10 cellular contexts compared by ENCODE assay signal in genomic region chr2:127695491-127696472, GRCh38. TPM values are rescaled to one million over a fixed set of nuclear protein-coding genes. Genes with fewer than 3 reads are reported as not detected.
DNase-seq lines count a peak whose midpoint lies in the region; ATAC-seq, FAIRE-seq and TF ChIP-seq lines count a peak whose summit lies in the region.
"Had no signal": no experiment of that assay in that cellular context is flagged by ENCODE, and none has a peak within 500 bp of the region (broad histone marks: within the 10 kb centered on the region; RNA-seq: fewer than 3 reads in every experiment).

No MANE protein-coding gene starts in this region.

- H3K27me3 ChIP-seq in pancreas (no peaks in the 10 kb centered on the region), BE2C (no peaks in the 10 kb centered on the region)

- 23 to 33% methylated on average over 50 to 52 of the region's 52 CpGs for WGBS in pancreas, 2 donors

- H3K4me3 ChIP-seq in HFF-Myc (replicated peaks; ENCODE audit: low read depth, low read length): peak overlapping the region; percentile 20
- H3K4me3 ChIP-seq in foreskin fibroblast (ENCODE audit: low read depth in 1 of 2, low read length in 2 of 2): peak overlapping the region in 1 of 2 donors; percentile 26
- H3K4me3 ChIP-seq in pancreas: peak overlapping the region in 2 of 4 donors; percentile 12 to 13
- H3K4me3 ChIP-seq in BE2C (ENCODE audit: low read depth, low read length): no peak overlapping the region

- H3K36me3 ChIP-seq in pancreas (no peaks in the 10 kb centered on the region), BE2C (no peaks in the 10 kb centered on the region)

- intact Hi-C loops in activated CD8-positive, alpha-beta T cell treated with anti-CD3 and anti-CD28 coated beads for 36 hours (cut with micrococcal nuclease): no loop called here
- intact Hi-C loops in pancreas (cut with DNase I): no loop called here

- in situ Hi-C loops in G401 (cut with HindIII; ENCODE audit: low sequenced_read_pairs): no loop called here

- FAIRE-seq in pancreas (lab: Jason Lieb, UNC): no peak

- H3K4me1 Mint-ChIP-seq in activated CD8-positive, alpha-beta T cell treated with anti-CD3 and anti-CD28 coated beads for 36 hours (ENCODE audit: low read depth): peaks cover 7% of the 10 kb centered on the region

- DNase-seq in AG08395 (ENCODE audit: low spot score) (peak; percentile 59), HFF-Myc (ENCODE audit: extremely low read depth, low read depth) (no peak), foreskin fibroblast (peak; percentile 38 to 70), pancreas (peak in 3 of 6 donors; percentile 53 to 64 (median 56)), midbrain (lab: John Stamatoyannopoulos, UW) (no peak), BE2C (no peak), G401 (ENCODE audit: low spot score) (no peak)
- peak; percentile 78 for DNase-seq in activated CD8-positive, alpha-beta T cell treated with anti-CD3 and anti-CD28 coated beads for 36 hours

- TF ChIP-seq CTCF in HFF-Myc (IDR thresholded peaks at IDR 0.05; ENCODE audit: low read depth, low read length, missing control alignments) (peak; percentile 48), foreskin fibroblast (IDR thresholded peaks at IDR 0.05; ENCODE audit: low read depth, low read length) (peak; percentile 23), pancreas (IDR thresholded peaks at IDR 0.05) (peak in 1 of 4 donors; percentile 13), BE2C (IDR thresholded peaks at IDR 0.05; ENCODE audit: low read depth, low read length) (no peak)
- peak; percentile 75 for TF ChIP-seq CTCF in activated CD8-positive, alpha-beta T cell treated with anti-CD3 and anti-CD28 coated beads for 36 hours (IDR thresholded peaks at IDR 0.05)

- ATAC-seq in activated CD8-positive, alpha-beta T cell treated with anti-CD3 and anti-CD28 coated beads for 36 hours: peak; percentile 93
- peak; percentile 62 to 93 (median 76) for ATAC-seq in pancreas

- H3K36me3 Mint-ChIP-seq in activated CD8-positive, alpha-beta T cell treated with anti-CD3 and anti-CD28 coated beads for 36 hours (ENCODE audit: low read depth): peaks cover 6% of the 10 kb centered on the region

- CTCF ChIA-PET in activated CD8-positive, alpha-beta T cell treated with anti-CD3 and anti-CD28 coated beads for 36 hours (lab: Charles Lee): interaction anchor here (0.6 to 5.6 kb wide), 10 partner anchors 9 to 406 kb away, joined by 3 to 33 read pairs (median 3); partner anchors contain the start of gene LIMS2

- POLR2A ChIA-PET in activated CD8-positive, alpha-beta T cell treated with anti-CD3 and anti-CD28 coated beads for 36 hours (lab: Charles Lee): no interaction called here

- H3K4me1 ChIP-seq in pancreas (peaks cover 0 to 5% (median 0%) of the 10 kb centered on the region in 3 donors), BE2C (no peaks in the 10 kb centered on the region)

- no peaks in the 10 kb centered on the region for H3K27me3 Mint-ChIP-seq in activated CD8-positive, alpha-beta T cell treated with anti-CD3 and anti-CD28 coated beads for 36 hours
- H3K27me3 Mint-ChIP-seq: activated naive CD8-positive, alpha-beta T cell; stimulated activated naive CD8-positive, alpha-beta T cell treated with anti-CD3 and anti-CD28 coated beads, Interleukin-15, Interleukin-2, amounts not matched to agents 100 ng/mL and 50 ng/mL, for 24 hours had no signal

- peaks cover 8% of the 10 kb centered on the region for H3K9me3 Mint-ChIP-seq in activated CD8-positive, alpha-beta T cell treated with anti-CD3 and anti-CD28 coated beads for 36 hours

- no peak overlapping the region for H3K27ac ChIP-seq in pancreas

- H3K27ac Mint-ChIP-seq in activated CD8-positive, alpha-beta T cell treated with anti-CD3 and anti-CD28 coated beads for 36 hours: no peak overlapping the region
- H3K27ac Mint-ChIP-seq: activated naive CD8-positive, alpha-beta T cell; stimulated activated naive CD8-positive, alpha-beta T cell treated with anti-CD3 and anti-CD28 coated beads, Interleukin-15, Interleukin-2, amounts not matched to agents 100 ng/mL and 50 ng/mL, for 24 hours had no signal

- H3K4me3 Mint-ChIP-seq in activated CD8-positive, alpha-beta T cell treated with anti-CD3 and anti-CD28 coated beads for 36 hours: no peak overlapping the region
- H3K4me3 Mint-ChIP-seq: activated naive CD8-positive, alpha-beta T cell; stimulated activated naive CD8-positive, alpha-beta T cell treated with anti-CD3 and anti-CD28 coated beads, Interleukin-15, Interleukin-2, amounts not matched to agents 100 ng/mL and 50 ng/mL, for 24 hours had no signal

- no peaks in the 10 kb centered on the region for H3K9me3 ChIP-seq in pancreas
- H3K9me3 ChIP-seq in BE2C: no peaks in the 10 kb centered on the region

RNA-seq across cellular contexts. Expression of gene SFT2D3, which starts 5.5 kb away (rescaled TPM):
- 1 to 10 TPM; 3.9 to 4.4 TPM for total RNA-seq in activated CD8-positive, alpha-beta T cell treated with anti-CD3 and anti-CD28 coated beads for 36 hours
- 1 to 10 TPM; 2.7 to 5.7 (median 3.6) TPM for total RNA-seq in pancreas
- polyA plus RNA-seq in pancreas: 1 to 10 TPM; 3.6 to 5.5 TPM
- polyA plus RNA-seq in BE2C (2012; ENCODE audit: insufficient read depth, insufficient read length, low read depth): 2.0 TPM
- 11.7 and 13.0 TPM in 2 replicates for total RNA-seq in G401 (2014; rRNA removed; shearing (Covaris generic))

RNA-seq across cellular contexts. Expression of gene LIMS2, which starts 20.5 kb away (rescaled TPM):
- total RNA-seq in activated CD8-positive, alpha-beta T cell treated with anti-CD3 and anti-CD28 coated beads for 36 hours: 10 to 100 TPM; 22.1 to 23.6 TPM
- total RNA-seq in pancreas: 1 to 10 TPM; 2.2 to 8.3 (median 4.0) TPM
- 100 to 1,000 TPM in 1 of 2 donors, 10 to 100 TPM in 1; 77.9 to 139 TPM for polyA plus RNA-seq in pancreas
- 3.2 TPM for polyA plus RNA-seq in BE2C (2012; ENCODE audit: insufficient read depth, insufficient read length, low read depth)
- total RNA-seq in G401 (2014; rRNA removed; shearing (Covaris generic)): 1.8 and 5.8 TPM in 2 replicates

RNA-seq across cellular contexts. Expression of gene GPR17, which starts 49.8 kb away (rescaled TPM):
- not detected for total RNA-seq in activated CD8-positive, alpha-beta T cell treated with anti-CD3 and anti-CD28 coated beads for 36 hours
- total RNA-seq in pancreas: not detected
- 1 to 10 TPM in 1 of 2 donors, under 1 TPM in 1; 0.35 to 1.9 TPM for polyA plus RNA-seq in pancreas
- polyA plus RNA-seq in BE2C (2012; ENCODE audit: insufficient read depth, insufficient read length, low read depth): not detected
- total RNA-seq in G401 (2014; rRNA removed; shearing (Covaris generic)): not detected in 2 replicates

Comparison
In these comparisons a context has a peak if more than half of its experiments do, and no peak if none do; other contexts are left out.
1. DNase-seq: peak in AG08395 (single experiment), activated CD8-positive, alpha-beta T cell treated with anti-CD3 and anti-CD28 coated beads for 36 hours (single experiment) and foreskin fibroblast (2 of 2); none in HFF-Myc (single experiment), midbrain (single experiment), BE2C (single experiment) and G401 (single experiment).